ENCODE assay signal across 31 cellular contexts in the genomic region with DNA sequence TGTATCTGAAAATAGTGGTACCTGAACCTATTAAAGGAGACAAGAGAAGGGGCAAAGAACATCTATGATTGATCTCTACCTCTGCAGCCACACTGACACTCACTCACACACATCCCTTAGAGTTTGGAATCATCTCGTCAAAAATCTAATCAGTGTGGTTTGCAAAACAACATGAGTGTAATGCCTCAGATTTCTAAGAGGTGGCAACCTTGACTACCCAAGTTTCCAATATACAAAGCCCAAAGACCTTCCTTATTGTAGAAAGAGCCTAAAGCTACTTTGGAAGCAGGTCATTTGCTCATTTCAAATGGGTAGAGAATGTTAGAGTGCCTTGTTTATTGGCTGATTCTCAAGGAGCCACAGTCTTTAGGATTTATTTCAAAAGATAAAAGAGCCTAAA.
DNase-seq lines count a peak whose midpoint lies in the region; ATAC-seq, FAIRE-seq and TF ChIP-seq lines count a peak whose summit lies in the region.
"Had no signal": no experiment of that assay in that cellular context is flagged by ENCODE, and none has a peak within 500 bp of the region (broad histone marks: within the 10 kb centered on the region; RNA-seq: fewer than 3 reads in every experiment).

No MANE protein-coding gene starts in this region.

- no peak overlapping the region for H3K27ac ChIP-seq in HepG2 (ENCODE audit: extremely low read length, insufficient read depth, low read length)
- H3K27ac ChIP-seq: BLaER1, dorsolateral prefrontal cortex, parathyroid adenoma, right lobe of liver, upper lobe of left lung had no signal

- H4K20me1 ChIP-seq in HepG2 (ENCODE audit: insufficient read depth, low read length) = no peaks in the 10 kb centered on the region
- H4K20me1 ChIP-seq: BLaER1 had no signal

- no peaks in the 10 kb centered on the region for H3K79me2 ChIP-seq in HepG2 (ENCODE audit: insufficient read depth, low read length)
- H3K79me2 ChIP-seq: parathyroid adenoma had no signal

- no peak overlapping the region for H3K4me3 Mint-ChIP-seq in neural crest cell
- H3K4me3 Mint-ChIP-seq: activated CD4-positive, alpha-beta T cell treated with anti-CD3 and anti-CD28 coated beads for 36 hours; activated naive CD8-positive, alpha-beta T cell treated with anti-CD3 and anti-CD28 coated beads, Interleukin-2, amount 50 U/mL, for 24 hours; central memory CD8-positive, alpha-beta T cell; natural killer cell treated with Interleukin-12 subunit alpha and Interleukin-12 subunit beta and Interleukin-15 and Interleukin-18, amount 100 ng/mL, for 72 hours; stimulated activated effector memory CD8-positive, alpha-beta T cell treated with anti-CD3 and anti-CD28 coated beads, Interleukin-12 subunit alpha, Interleukin-12 subunit beta, amount 100 ng/mL, for 72 hours had no signal

- CTCF ChIA-PET in HepG2 (lab: Yijun Ruan, JAX; ENCODE audit: low intra/inter-chr PET ratio, low total read pairs) = no interaction called here

- H3K4me3 ChIP-seq in NB4 (ENCODE audit: low read depth, low read length) = no peak overlapping the region
- H3K4me3 ChIP-seq in choroid plexus epithelial cell (ENCODE audit: low read depth, low read length) = no peak overlapping the region
- no peak overlapping the region for H3K4me3 ChIP-seq in HepG2 (replicated peaks in 1 of 3; ENCODE audit: insufficient read depth in 1 of 3, low read depth in 2 of 3, low read length in 3 of 3)
- H3K4me3 ChIP-seq: BLaER1, dorsolateral prefrontal cortex, right lobe of liver, upper lobe of left lung had no signal

- no peak overlapping the region for H2AFZ ChIP-seq in HepG2 (ENCODE audit: low read length)
- H2AFZ ChIP-seq: parathyroid adenoma had no signal

- POLR2A ChIA-PET in HepG2 (lab: Yijun Ruan, JAX) = no interaction called here

- H3K27me3 ChIP-seq in HepG2 (ENCODE audit: control insufficient read depth in 1 of 2, insufficient read depth in 2 of 2, low read length in 2 of 2) = no peaks in the 10 kb centered on the region
- H3K27me3 ChIP-seq: BLaER1, dorsolateral prefrontal cortex, right lobe of liver, upper lobe of left lung had no signal

- H3K4me1 ChIP-seq in HepG2 (ENCODE audit: insufficient read depth, low read length) = no peaks in the 10 kb centered on the region
- H3K4me1 ChIP-seq: BLaER1, parathyroid adenoma, right lobe of liver, upper lobe of left lung had no signal

- FAIRE-seq in GM12892 (lab: Jason Lieb, UNC) (peak; percentile 38), RCC 7860 (lab: Jason Lieb, UNC) (no peak), HepG2 (lab: Jason Lieb, UNC) (no peak)
- FAIRE-seq: G401.6, GM19239, kidney had no signal

- TF ChIP-seq RAD21 in HepG2 (CRISPR knock-in tag; IDR thresholded peaks at IDR 0.05) = no peak

- no peak overlapping the region for H3K9ac ChIP-seq in HepG2 (ENCODE audit: insufficient read depth, low read depth, low read length)
- H3K9ac ChIP-seq: BLaER1, parathyroid adenoma had no signal

- H3K9me3 Mint-ChIP-seq in neural crest cell = no peaks in the 10 kb centered on the region
- H3K9me3 Mint-ChIP-seq: activated naive CD8-positive, alpha-beta T cell treated with anti-CD3 and anti-CD28 coated beads, Interleukin-2, amount 50 U/mL, for 24 hours; central memory CD8-positive, alpha-beta T cell; natural killer cell treated with Interleukin-12 subunit alpha and Interleukin-12 subunit beta and Interleukin-15 and Interleukin-18, amount 100 ng/mL, for 72 hours; stimulated activated effector memory CD8-positive, alpha-beta T cell treated with anti-CD3 and anti-CD28 coated beads, Interleukin-12 subunit alpha, Interleukin-12 subunit beta, amount 100 ng/mL, for 72 hours had no signal

- H3K4me1 Mint-ChIP-seq in neural crest cell = peaks cover 5% of the 10 kb centered on the region
- H3K4me1 Mint-ChIP-seq: activated naive CD8-positive, alpha-beta T cell treated with anti-CD3 and anti-CD28 coated beads, Interleukin-2, amount 50 U/mL, for 24 hours had no signal

- BruUV-seq in HepG2 (replicated peaks; lab: Mats Ljungman, UMichigan) = no TSS peak

- H3K27me3 Mint-ChIP-seq in neural crest cell (ENCODE audit: low read depth) = no peaks in the 10 kb centered on the region
- H3K27me3 Mint-ChIP-seq: activated CD4-positive, alpha-beta T cell treated with anti-CD3 and anti-CD28 coated beads for 36 hours; activated naive CD8-positive, alpha-beta T cell treated with anti-CD3 and anti-CD28 coated beads, Interleukin-2, amount 50 U/mL, for 24 hours; central memory CD8-positive, alpha-beta T cell; natural killer cell treated with Interleukin-12 subunit alpha and Interleukin-12 subunit beta and Interleukin-15 and Interleukin-18, amount 100 ng/mL, for 72 hours had no signal

- no peaks in the 10 kb centered on the region for H3K36me3 ChIP-seq in HepG2 (replicated peaks in 1 of 2; ENCODE audit: control insufficient read depth in 1 of 2, insufficient read depth in 2 of 2, low read length in 2 of 2)
- H3K36me3 ChIP-seq: right lobe of liver, upper lobe of left lung had no signal

- TF ChIP-seq EP300 in HepG2 (IDR thresholded peaks at IDR 0.05; ENCODE audit: low read depth in 2 of 2, low read length in 2 of 2) (no peak), HepG2 (CRISPR knock-in tag; IDR thresholded peaks at IDR 0.05; ENCODE audit: borderline replicate concordance) (no peak)

- H3K36me3 Mint-ChIP-seq in neural crest cell (ENCODE audit: low read depth) = no peaks in the 10 kb centered on the region
- H3K36me3 Mint-ChIP-seq: stimulated activated effector memory CD8-positive, alpha-beta T cell treated with anti-CD3 and anti-CD28 coated beads, Interleukin-12 subunit alpha, Interleukin-12 subunit beta, amount 100 ng/mL, for 72 hours had no signal

- TF ChIP-seq CTCF in NB4 (IDR thresholded peaks at IDR 0.05; ENCODE audit: low read depth, low read length) (no peak), choroid plexus epithelial cell (conservative IDR thresholded peaks at IDR 0.05; ENCODE audit: low read depth, low read length) (no peak), neural crest cell (conservative IDR thresholded peaks at IDR 0.05) (peak; percentile 12), HepG2 (CRISPR knock-in tag; IDR thresholded peaks at IDR 0.05) (no peak)

- H3K4me2 ChIP-seq in HepG2 (ENCODE audit: low read depth, low read length) = no peak overlapping the region
- H3K4me2 ChIP-seq: BLaER1 had no signal

- DNase-seq in GM12892 (ENCODE audit: insufficient read length) (no peak), NB4 (ENCODE audit: low read depth) (peak; percentile 5), choroid plexus epithelial cell (ENCODE audit: low read depth) (peak; percentile 13), neural crest cell (ENCODE audit: low read depth, low spot score) (no peak), activated gamma-delta T cell (lab: John Stamatoyannopoulos, UW) (no peak), RCC 7860 (ENCODE audit: low spot score) (no peak), HepG2 (ENCODE audit: low spot score) (no peak)
- DNase-seq: activated CD4-positive, alpha-beta T cell treated with anti-CD3 and anti-CD28 coated beads for 36 hours; activated CD8-positive, alpha-beta memory T cell treated with anti-CD3 and anti-CD28 coated beads for 24 hours; activated gamma-delta T cell treated with Interleukin-2 at 50 U/mL for 16 hours; activated naive CD8-positive, alpha-beta T cell treated with anti-CD3 and anti-CD28 coated beads, Interleukin-2, amount 50 U/mL, for 24 hours; activated T-cell treated with anti-CD3 and anti-CD28 coated beads, Interleukin-2, amount 50 U/mL, for 1 hour; dorsolateral prefrontal cortex; head of caudate nucleus; Kasumi-1; kidney; midbrain; MV-4-11; NCI-H1694; NCI-H526 treated with DMSO at 0.1 percent for 48 hours; right lobe of liver; stimulated activated CD4-positive, alpha-beta T cell treated with anti-CD3 and anti-CD28 coated beads, Interleukin-4, amount 100 ng/mL, for 24 hours; upper lobe of left lung had no signal

- in situ Hi-C loops in HepG2 (cut with HindIII; ENCODE audit: extremely low pct_ligation_motif_present, low pct_unique_long_range_greater_than_20kb) = no loop called here

- TF ChIP-seq POLR2A in GM12892 (IDR thresholded peaks at IDR 0.05; ENCODE audit: low read depth, low read length) = no peak
- TF ChIP-seq POLR2A in NB4 (IDR thresholded peaks at IDR 0.05; ENCODE audit: extremely low read depth, insufficient read length) = no peak
- TF ChIP-seq POLR2A in HepG2 (IDR thresholded peaks at IDR 0.05; ENCODE audit: insufficient read depth in 1 of 2, low read depth in 2 of 2, low read length in 2 of 2) = no peak

- H3K9me3 ChIP-seq in HepG2 (ENCODE audit: low read length) = no peaks in the 10 kb centered on the region
- H3K9me3 ChIP-seq: BLaER1, right lobe of liver, upper lobe of left lung had no signal

- no peak overlapping the region for H3K27ac Mint-ChIP-seq in neural crest cell (ENCODE audit: unreplicated experiment)
- H3K27ac Mint-ChIP-seq: activated CD4-positive, alpha-beta T cell treated with anti-CD3 and anti-CD28 coated beads for 36 hours; activated naive CD8-positive, alpha-beta T cell treated with anti-CD3 and anti-CD28 coated beads, Interleukin-2, amount 50 U/mL, for 24 hours; natural killer cell treated with Interleukin-12 subunit alpha and Interleukin-12 subunit beta and Interleukin-15 and Interleukin-18, amount 100 ng/mL, for 72 hours; stimulated activated effector memory CD8-positive, alpha-beta T cell treated with anti-CD3 and anti-CD28 coated beads, Interleukin-12 subunit alpha, Interleukin-12 subunit beta, amount 100 ng/mL, for 72 hours had no signal

- intact Hi-C loops in HepG2 (cut with micrococcal nuclease; ENCODE audit: unreplicated experiment) = no loop called here

- ATAC-seq in esophagus mucosa (no peak), HepG2 (no peak)
- ATAC-seq: activated CD4-positive, alpha-beta T cell treated with anti-CD3 and anti-CD28 coated beads for 36 hours; activated naive CD8-positive, alpha-beta T cell treated with anti-CD3 and anti-CD28 coated beads, Interleukin-2, amount 50 U/mL, for 24 hours; natural killer cell treated with Interleukin-12 subunit alpha and Interleukin-12 subunit beta and Interleukin-15 and Interleukin-18, amount 100 ng/mL, for 72 hours; right lobe of liver; stimulated activated effector memory CD8-positive, alpha-beta T cell treated with anti-CD3 and anti-CD28 coated beads, Interleukin-12 subunit alpha, Interleukin-12 subunit beta, amount 100 ng/mL, for 72 hours had no signal

- 0% methylated on average over 1 of the region's 1 CpG for WGBS in HepG2 (ENCODE audit: low lambda C conversion rate)

TF ChIP-seq in HepG2, 621 proteins besides CTCF, POLR2A, EP300 and RAD21 (continues in another document):
- no peak for TF ChIP-seq NFIB (CRISPR knock-in tag; IDR thresholded peaks at IDR 0.05; ENCODE audit: borderline replicate concordance)
- no peak for TF ChIP-seq ZNF598 (CRISPR knock-in tag; IDR thresholded peaks at IDR 0.05; ENCODE audit: borderline replicate concordance)
- no peak for TF ChIP-seq ZNF879 (CRISPR knock-in tag; IDR thresholded peaks at IDR 0.05)
- TF ChIP-seq ZNF251 (CRISPR knock-in tag; IDR thresholded peaks at IDR 0.05) = no peak

Comparison
In these comparisons a context has a peak if more than half of its experiments do, and no peak if none do; other contexts are left out.
1. DNase-seq: peak in NB4 (single experiment) and choroid plexus epithelial cell (single experiment); none in GM12892 (single experiment), neural crest cell (single experiment), activated gamma-delta T cell (single experiment), RCC 7860 (single experiment) and HepG2 (single experiment).